In genomic region chr2:177430425-177430824, GRCh38 we compare ENCODE assay signal across 11 cellular contexts.
"Had no signal": no experiment of that assay in that cellular context is flagged by ENCODE, and none has a peak within 500 bp of the region (broad histone marks: within the 10 kb centered on the region; RNA-seq: fewer than 3 reads in every experiment).

No MANE protein-coding gene starts in this region.

- ATAC-seq: gastrocnemius medialis; stimulated activated naive B cell treated with anti-CD40 and anti-IgM and Interleukin-4, amounts not matched to agents 10 μg/mL and 1 μg/mL and 100 μg/mL, for 72 hours; T-helper 17 cell had no signal

- DNase-seq: activated B cell treated with CpG ODN at 0.5 μM for 24 hours; activated CD4-positive, alpha-beta T cell treated with anti-CD3 and anti-CD28 coated beads, Interleukin-2, amount 10 ng/mL, durations not matched to agents 24 days and 14 days; activated naive CD4-positive, alpha-beta T cell treated with anti-CD3 and anti-CD28 coated beads, Interleukin-2, amount 50 U/mL, for 16 hours; gastrocnemius medialis; stimulated activated CD4-positive, alpha-beta T cell treated with anti-CD3 and anti-CD28 coated beads, Interleukin-1b, Interleukin-23, amount 100 ng/mL, for 48 hours; stimulated activated naive B cell treated with anti-CD40 and anti-IgM and Interleukin-4, amounts not matched to agents 10 μg/mL and 1 μg/mL and 100 μg/mL, for 72 hours; substantia nigra; T-helper 17 cell; upper lobe of left lung had no signal

- H3K27me3 ChIP-seq: esophagus muscularis mucosa, gastrocnemius medialis, right atrium auricular region, upper lobe of left lung had no signal

- H3K4me3 ChIP-seq: esophagus muscularis mucosa, gastrocnemius medialis, right atrium auricular region, upper lobe of left lung had no signal

- H3K27ac ChIP-seq: esophagus muscularis mucosa, gastrocnemius medialis, right atrium auricular region, upper lobe of left lung had no signal

- H3K4me1 ChIP-seq: esophagus muscularis mucosa, right atrium auricular region, upper lobe of left lung had no signal

- H3K36me3 ChIP-seq: gastrocnemius medialis, right atrium auricular region had no signal
